In genomic region chr1:118136511-118136937, GRCh38 we compare ENCODE assay signal across 8 cellular contexts. TPM values are rescaled to one million over a fixed set of nuclear protein-coding genes. Genes with fewer than 3 reads are reported as not detected.
A peak's percentile ranks its signal among the peaks of the same experiment; 100 is the strongest.
DNase-seq lines count a peak whose midpoint lies in the region; ATAC-seq, FAIRE-seq and TF ChIP-seq lines count a peak whose summit lies in the region.

No MANE protein-coding gene starts in this region.

- TF ChIP-seq RAD21 in GM12878 (IDR thresholded peaks at IDR 0.05; ENCODE audit: insufficient read depth, low read depth, low read length) = no peak

- peak; percentile 100 for ATAC-seq in GM19372 (IDR thresholded peaks at IDR 0.05; ENCODE audit: low read depth, unreplicated experiment)
- ATAC-seq in HG03175 (IDR thresholded peaks at IDR 0.05; ENCODE audit: unreplicated experiment) = peak; percentile 98
- peak; percentile 100 for ATAC-seq in GM12878
- ATAC-seq in T-helper 17 cell = no peak

- peak; percentile 52 for FAIRE-seq in GM12878 (lab: Jason Lieb, UNC)

- H3K4me2 ChIP-seq in GM12878 (ENCODE audit: control insufficient read depth, insufficient read depth) = no peak overlapping the region

- H3K4me1 ChIP-seq in GM12878 (ENCODE audit: control insufficient read depth, insufficient read depth, low read length) (no peaks in the 10 kb centered on the region), HAP-1 (no peaks in the 10 kb centered on the region)

- no peak for TF ChIP-seq EP300 in GM12878 (IDR thresholded peaks at IDR 0.05; ENCODE audit: borderline replicate concordance in 1 of 2, control insufficient read depth in 1 of 2, low read depth in 2 of 2, low read length in 2 of 2)

- H3K36me3 ChIP-seq in BJ (ENCODE audit: control insufficient read depth, insufficient read depth, low read length) (no peaks in the 10 kb centered on the region), GM12878 (ENCODE audit: control insufficient read depth in 2 of 2, insufficient read depth in 2 of 2, low read length in 1 of 2) (no peaks in the 10 kb centered on the region), HAP-1 (replicated peaks) (no peaks in the 10 kb centered on the region)

- BruUV-seq in GM12878 (replicated peaks; lab: Mats Ljungman, UMichigan) = no TSS peak

- SMC1A ChIA-PET in GM12878 (lab: Charles Lee; ENCODE audit: uncharacterized antibody, unreplicated experiment) = no interaction called here

- H4K20me1 ChIP-seq in GM12878 (ENCODE audit: control insufficient read depth, insufficient read depth) = no peaks in the 10 kb centered on the region

- no peak overlapping the region for H3K9ac ChIP-seq in GM12878 (ENCODE audit: control insufficient read depth, insufficient read depth, low read length)

- H2AFZ ChIP-seq in GM12878 (ENCODE audit: control insufficient read depth, low read depth, low read length) = no peak overlapping the region

- H3K27me3 ChIP-seq in BJ (ENCODE audit: control insufficient read depth, insufficient read depth, low read length) (no peaks in the 10 kb centered on the region), GM12878 (replicated peaks in 1 of 2; ENCODE audit: control insufficient read depth in 2 of 2, insufficient read depth in 2 of 2, low read length in 1 of 2) (no peaks in the 10 kb centered on the region; a peak in 1 of 4 replicates), HAP-1 (ENCODE audit: low read depth) (no peaks in the 10 kb centered on the region)

- H3K27ac Mint-ChIP-seq in T-helper 17 cell = no peak overlapping the region

- no peak overlapping the region for H3K4me3 ChIP-seq in BJ (ENCODE audit: low read depth, low read length)
- H3K4me3 ChIP-seq in GM12878 = no peak overlapping the region
- H3K4me3 ChIP-seq in HAP-1 = no peak overlapping the region

- no peak for TF ChIP-seq POLR2A in GM12878 (IDR thresholded peaks at IDR 0.05; ENCODE audit: low read depth, low read length)

- RAD21 ChIA-PET in GM12878 (lab: Charles Lee; ENCODE audit: unreplicated experiment) = no interaction called here

- H3K79me2 ChIP-seq in GM12878 (ENCODE audit: control insufficient read depth, insufficient read depth, low read length) = no peaks in the 10 kb centered on the region

- no peak overlapping the region for H3K27ac ChIP-seq in GM12878 (ENCODE audit: control insufficient read depth, insufficient read depth)

- peaks cover 30% of the 10 kb centered on the region for H3K27me3 Mint-ChIP-seq in T-helper 17 cell

- no peaks in the 10 kb centered on the region for H3K36me3 Mint-ChIP-seq in T-helper 17 cell (ENCODE audit: low read depth)

- H3K9me3 ChIP-seq in GM12878 (replicated peaks; ENCODE audit: control insufficient read depth, insufficient read depth, low read length) (no peaks in the 10 kb centered on the region), T-helper 17 cell (ENCODE audit: control insufficient read depth, low read length, poor library complexity, severe bottlenecking) (no peaks in the 10 kb centered on the region), HAP-1 (no peaks in the 10 kb centered on the region)

- CTCF ChIA-PET in BJ (lab: Yijun Ruan, JAX) (no interaction called here), GM12878 (lab: Yijun Ruan, JAX) (no interaction called here)

- H3K4me1 Mint-ChIP-seq in T-helper 17 cell = no peaks in the 10 kb centered on the region

- POLR2A ChIA-PET in BJ (lab: Charles Lee) (no interaction called here), GM12878 (lab: Charles Lee) (no interaction called here)

- no peak overlapping the region for H3K4me3 Mint-ChIP-seq in T-helper 17 cell

- intact Hi-C loops in GM12878 (cut with micrococcal nuclease; ENCODE audit: unreplicated experiment) = no loop called here

- in situ Hi-C loops in GM12878 (cut with MboI) = no loop called here
- in situ Hi-C loops in HAP-1 (cut with MboI; ENCODE audit: low sequenced_read_pairs) = no loop called here

- WGBS in GM12878 (ENCODE audit: insufficient coverage, insufficient replicate concordance, low lambda C conversion rate, missing lambda C conversion rate) = 0% methylated on average over 4 of the region's 4 CpGs

- DNase-seq in BJ (ENCODE audit: low read depth) = peak; percentile 90
- peak; percentile 47 for DNase-seq in GM12878 (ENCODE audit: low read depth, low spot score)
- DNase-seq in stimulated activated CD4-positive, alpha-beta T cell treated with anti-CD3 and anti-CD28 coated beads, Interleukin-1b, Interleukin-23, amount 100 ng/mL, for 48 hours = peak; percentile 49
- no peak for DNase-seq in cerebellar cortex (ENCODE audit: low spot score)
- no peak for DNase-seq in T-helper 17 cell
- DNase-seq in HAP-1 (ENCODE audit: low spot score in 2 of 2) = no peak

- TF ChIP-seq CTCF in BJ (IDR thresholded peaks at IDR 0.05; ENCODE audit: insufficient read depth, low read depth, low read length) = no peak
- TF ChIP-seq CTCF in GM12878 (IDR thresholded peaks at IDR 0.05 in 2 of 3, conservative IDR thresholded peaks at IDR 0.05 in 1 of 3; ENCODE audit: control insufficient read depth in 2 of 3, extremely low read depth in 1 of 3, insufficient read depth in 1 of 3, low read depth in 3 of 3, low read length in 3 of 3) = no peak

TF ChIP-seq in GM12878, 131 proteins besides CTCF, POLR2A, EP300 and RAD21 (continues in another document):
- TF ChIP-seq MAX (IDR thresholded peaks at IDR 0.05; ENCODE audit: low read depth, low read length) (no peak), NFIC (IDR thresholded peaks at IDR 0.05; ENCODE audit: low read depth, low read length) (peak; percentile 49; the same call in 1 of the 2 replicates), MEF2A (IDR thresholded peaks at IDR 0.05; ENCODE audit: insufficient read depth, low read depth, low read length) (peak; percentile 74; the same call in 1 of the 2 replicates), CREM (IDR thresholded peaks at IDR 0.05; ENCODE audit: low read depth) (0 out of 2 replicates have a peak, but pooled peaks have one; percentile 26), ZNF274 (IDR thresholded peaks at IDR 0.05; ENCODE audit: insufficient read depth, insufficient read length) (no peak), IKZF2 (IDR thresholded peaks at IDR 0.05) (peak; percentile 61 to 81; a peak in 3 of 4 replicates), PML (IDR thresholded peaks at IDR 0.05; ENCODE audit: low read length) (0 out of 2 replicates have a peak, but pooled peaks have one; percentile 24), MTA3 (IDR thresholded peaks at IDR 0.05; ENCODE audit: borderline replicate concordance, low read length) (no peak), NFXL1 (IDR thresholded peaks at IDR 0.05; ENCODE audit: borderline replicate concordance) (no peak), BCL11A (IDR thresholded peaks at IDR 0.05; ENCODE audit: low read depth, low read length) (no peak), RBBP5 (conservative IDR thresholded peaks at IDR 0.05) (no peak), RFX5 (IDR thresholded peaks at IDR 0.05; ENCODE audit: low read depth, low read length) (no peak), IRF5 (IDR thresholded peaks at IDR 0.05; ENCODE audit: borderline replicate concordance) (no peak), SRF (IDR thresholded peaks at IDR 0.05; ENCODE audit: low read depth in 2 of 2, low read length in 2 of 2) (no peak), SREBF1 (IDR thresholded peaks at IDR 0.05; ENCODE audit: low read length) (no peak), RB1 (IDR thresholded peaks at IDR 0.05; ENCODE audit: borderline replicate concordance) (no peak), CHD1 (IDR thresholded peaks at IDR 0.05; ENCODE audit: low read depth, low read length) (no peak), SIX5 (IDR thresholded peaks at IDR 0.05; ENCODE audit: low read depth, low read length, severe bottlenecking) (no peak)

RNA-seq across cellular contexts. Expression of gene SPAG17, which starts 48.5 kb away (rescaled TPM):
- 0.09 and 0.34 TPM in 2 replicates for polyA plus RNA-seq in BJ (2011; rRNA removed)
- polyA minus RNA-seq in BJ (2011; rRNA and poly(A)+ RNA removed) = 0.10 and 1.6 TPM in 2 replicates
- total RNA-seq in GM12878 (2013; cell fraction: nucleolus; rRNA removed) = not detected in 2 replicates
- total RNA-seq in GM12878 (2014; rRNA removed) = not detected in 2 replicates
- not detected in 2 replicates for total RNA-seq in GM12878 (2014; rRNA removed; fragmentation: Illumina TruSeq; extraction: Trizol)
- total RNA-seq in GM12878 (2021) = not detected in 2 replicates
- not detected for polyA plus RNA-seq in GM12878 (2011; ENCODE audit: low read depth)
- 0.16 TPM in 1 of 2 replicates, not detected in the other for polyA plus RNA-seq in GM12878 (2011; rRNA removed)
- not detected in 2 replicates for polyA plus RNA-seq in GM12878 (2011; cell fraction: cytosol; rRNA removed)
- polyA plus RNA-seq in GM12878 (2011; cell fraction: nucleus; rRNA removed) = 0.12 TPM in 1 of 2 replicates, not detected in the other
- not detected in 2 replicates for polyA plus RNA-seq in GM12878 (2012)
- polyA plus RNA-seq in GM12878 (2014; fragmentation: Illumina TruSeq; extraction: Trizol) = not detected in 2 replicates
- polyA plus RNA-seq in GM12878 (2014; fragmentation: Nextera tagmentation; extraction: Ambion mirVana) = under 1 TPM; 0.02 to 0.03 TPM
- polyA plus RNA-seq in GM12878 (2014; rRNA removed) = not detected in 2 replicates
- under 1 TPM in 1 of 2 experiments, not detected in 1; 0.16 TPM for polyA plus RNA-seq in GM12878 (2016; fragmentation: Nextera tagmentation; extraction: Ambion mirVana)
- polyA minus RNA-seq in GM12878 (2011; rRNA and poly(A)+ RNA removed) = not detected in 2 replicates
- polyA minus RNA-seq in GM12878 (2011; cell fraction: cytosol; rRNA and poly(A)+ RNA removed) = not detected in 2 replicates
- not detected in 2 replicates for polyA minus RNA-seq in GM12878 (2011; cell fraction: nucleus; rRNA and poly(A)+ RNA removed)
- total RNA-seq in T-helper 17 cell = not detected

Comparison
In these comparisons a context has a peak if more than half of its experiments do, and no peak if none do; other contexts are left out.
1. DNase-seq: peak in BJ (single experiment), GM12878 (single experiment) and stimulated activated CD4-positive, alpha-beta T cell treated with anti-CD3 and anti-CD28 coated beads, Interleukin-1b, Interleukin-23, amount 100 ng/mL, for 48 hours (single experiment); none in cerebellar cortex (single experiment), T-helper 17 cell (0 of 3) and HAP-1 (0 of 2).